In the genomic region with DNA sequence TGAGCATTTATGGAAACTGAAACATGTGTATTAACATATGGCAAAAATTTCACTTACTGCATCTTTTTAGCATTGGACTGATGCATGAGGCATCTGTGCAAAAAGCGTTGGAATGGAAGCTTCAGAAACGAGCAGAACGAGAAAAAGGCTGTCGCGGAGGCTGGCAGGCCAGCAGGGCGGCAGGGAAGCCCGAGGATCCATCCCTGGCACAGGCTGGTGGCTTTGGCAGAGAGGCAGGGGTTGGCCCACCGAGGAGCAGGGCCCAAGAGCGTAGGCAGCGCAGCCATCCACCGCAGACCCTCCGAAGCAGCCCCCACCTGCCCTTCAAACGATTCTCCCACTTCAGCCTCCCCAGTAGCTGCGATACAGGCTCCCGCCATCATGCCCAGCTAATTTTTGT, we compare ENCODE assay signal across 32 cellular contexts.
"Had no signal": no experiment of that assay in that cellular context is flagged by ENCODE, and none has a peak within 500 bp of the region (broad histone marks: within the 10 kb centered on the region; RNA-seq: fewer than 3 reads in every experiment).

No MANE protein-coding gene starts in this region.

- H3K4me1 ChIP-seq: ascending aorta had no signal

- H3K4me1 Mint-ChIP-seq: activated B cell treated with CpG ODN at 0.5 μM for 24 hours; activated CD4-positive, alpha-beta T cell treated with anti-CD3 and anti-CD28 coated beads, Interleukin-2, amount 10 ng/mL, durations not matched to agents 24 days and 14 days; activated naive CD4-positive, alpha-beta T cell treated with anti-CD3 and anti-CD28 coated beads, Interleukin-2, amount 10 ng/mL, durations not matched to agents 7 days and 5 days; activated naive CD4-positive, alpha-beta T cell treated with anti-CD3 and anti-CD28 coated beads, Interleukin-2, amount 50 U/mL, for 24 hours; activated naive CD8-positive, alpha-beta T cell treated with anti-CD3 and anti-CD28 coated beads, Interleukin-2, amount 10 ng/mL, durations not matched to agents 7 days and 5 days; activated naive CD8-positive, alpha-beta T cell treated with anti-CD3 and anti-CD28 coated beads, Interleukin-2, amount 50 U/mL, for 24 hours; activated T-helper 17 cell treated with anti-CD3 and anti-CD28 coated beads, Interleukin-2, amount 50 U/mL, for 72 hours; brain had no signal

- H3K9me3 ChIP-seq: ascending aorta had no signal

- H3K36me3 Mint-ChIP-seq: activated CD4-positive, alpha-beta memory T cell treated with anti-CD3 and anti-CD28 coated beads for 36 hours; activated naive CD4-positive, alpha-beta T cell treated with anti-CD3 and anti-CD28 coated beads, Interleukin-2, amount 10 ng/mL, durations not matched to agents 7 days and 5 days; activated naive CD4-positive, alpha-beta T cell treated with anti-CD3 and anti-CD28 coated beads, Interleukin-2, amount 50 U/mL, for 24 hours; activated naive CD8-positive, alpha-beta T cell; activated naive CD8-positive, alpha-beta T cell treated with anti-CD3 and anti-CD28 coated beads, Interleukin-2, amount 10 ng/mL, durations not matched to agents 7 days and 5 days; brain had no signal

- H3K4me3 ChIP-seq: ascending aorta, cardiac muscle cell had no signal

- H3K36me3 ChIP-seq: ascending aorta, cardiac muscle cell had no signal

- H3K27ac ChIP-seq: ascending aorta, cardiac muscle cell, VCaP had no signal

- H3K9me3 Mint-ChIP-seq: activated B cell treated with CpG ODN at 0.5 μM for 24 hours; activated CD4-positive, alpha-beta memory T cell treated with anti-CD3 and anti-CD28 coated beads for 36 hours; activated CD4-positive, alpha-beta T cell treated with anti-CD3 and anti-CD28 coated beads, Interleukin-2, amount 10 ng/mL, durations not matched to agents 24 days and 14 days; activated CD8-positive, alpha-beta T cell treated with anti-CD3 and anti-CD28 coated beads for 36 hours; activated naive CD4-positive, alpha-beta T cell treated with anti-CD3 and anti-CD28 coated beads, Interleukin-2, amount 10 ng/mL, durations not matched to agents 7 days and 5 days; activated naive CD4-positive, alpha-beta T cell treated with anti-CD3 and anti-CD28 coated beads, Interleukin-2, amount 50 U/mL, for 24 hours; activated naive CD8-positive, alpha-beta T cell treated with anti-CD3 and anti-CD28 coated beads, Interleukin-2, amount 10 ng/mL, durations not matched to agents 7 days and 5 days; activated naive CD8-positive, alpha-beta T cell treated with anti-CD3 and anti-CD28 coated beads, Interleukin-2, amount 50 U/mL, for 24 hours; activated T-cell treated with anti-CD3 and anti-CD28 coated beads, Interleukin-2, amount 50 U/mL, for 4 hours; activated T-cell treated with anti-CD3 and anti-CD28 coated beads, Interleukin-2, amount 50 U/mL, for 72 hours; activated T-helper 1 cell treated with anti-CD3 and anti-CD28 coated beads, Interleukin-12 subunit alpha, Interleukin-12 subunit beta, Interleukin-2, Interleukin-4 antibody, amounts not matched to agents 30 ng/mL and 10 ng/mL and 1 ng/mL, durations not matched to agents 14 hours and 24 hours and 36 hours; activated T-helper 17 cell treated with anti-CD3 and anti-CD28 coated beads, Interleukin-2, amount 50 U/mL, for 72 hours; T-helper 1 cell treated with Interleukin-12 subunit alpha and Interleukin-12 subunit beta and Interleukin-4 antibody, amounts not matched to agents 30 μg/mL and 1 μg/mL, for 36 hours; T-helper 2 cell treated with Interferon-gamma antibody and Interleukin-4, amounts not matched to agents 5 μg/mL and 100 μg/mL, for 36 hours had no signal

- H3K4me3 Mint-ChIP-seq: activated B cell treated with CpG ODN at 0.5 μM for 24 hours; activated CD4-positive, alpha-beta memory T cell treated with anti-CD3 and anti-CD28 coated beads for 36 hours; activated CD4-positive, alpha-beta T cell treated with anti-CD3 and anti-CD28 coated beads, Interleukin-2, amount 10 ng/mL, durations not matched to agents 24 days and 14 days; activated CD8-positive, alpha-beta T cell treated with anti-CD3 and anti-CD28 coated beads for 36 hours; activated naive CD4-positive, alpha-beta T cell treated with anti-CD3 and anti-CD28 coated beads, Interleukin-2, amount 10 ng/mL, durations not matched to agents 7 days and 5 days; activated naive CD4-positive, alpha-beta T cell treated with anti-CD3 and anti-CD28 coated beads, Interleukin-2, amount 50 U/mL, for 24 hours; activated naive CD8-positive, alpha-beta T cell; activated naive CD8-positive, alpha-beta T cell treated with anti-CD3 and anti-CD28 coated beads, Interleukin-2, amount 10 ng/mL, durations not matched to agents 7 days and 5 days; activated naive CD8-positive, alpha-beta T cell treated with anti-CD3 and anti-CD28 coated beads, Interleukin-2, amount 50 U/mL, for 24 hours; activated T-cell treated with anti-CD3 and anti-CD28 coated beads, Interleukin-2, amount 50 U/mL, for 4 hours; activated T-cell treated with anti-CD3 and anti-CD28 coated beads, Interleukin-2, amount 50 U/mL, for 72 hours; activated T-helper 1 cell treated with anti-CD3 and anti-CD28 coated beads, Interleukin-12 subunit alpha, Interleukin-12 subunit beta, Interleukin-2, Interleukin-4 antibody, amounts not matched to agents 30 ng/mL and 10 ng/mL and 1 ng/mL, durations not matched to agents 14 hours and 24 hours and 36 hours; activated T-helper 17 cell treated with anti-CD3 and anti-CD28 coated beads, Interleukin-2, amount 50 U/mL, for 72 hours; T-helper 1 cell treated with Interleukin-12 subunit alpha and Interleukin-12 subunit beta and Interleukin-4 antibody, amounts not matched to agents 30 μg/mL and 1 μg/mL, for 36 hours; T-helper 2 cell treated with Interferon-gamma antibody and Interleukin-4, amounts not matched to agents 5 μg/mL and 100 μg/mL, for 36 hours had no signal

- H3K27me3 ChIP-seq: ascending aorta, cardiac muscle cell had no signal

- H3K27ac Mint-ChIP-seq: activated B cell treated with CpG ODN at 0.5 μM for 24 hours; activated CD4-positive, alpha-beta memory T cell treated with anti-CD3 and anti-CD28 coated beads for 36 hours; activated CD4-positive, alpha-beta T cell treated with anti-CD3 and anti-CD28 coated beads, Interleukin-2, amount 10 ng/mL, durations not matched to agents 24 days and 14 days; activated CD8-positive, alpha-beta T cell treated with anti-CD3 and anti-CD28 coated beads for 36 hours; activated naive CD4-positive, alpha-beta T cell treated with anti-CD3 and anti-CD28 coated beads, Interleukin-2, amount 10 ng/mL, durations not matched to agents 7 days and 5 days; activated naive CD4-positive, alpha-beta T cell treated with anti-CD3 and anti-CD28 coated beads, Interleukin-2, amount 50 U/mL, for 24 hours; activated naive CD8-positive, alpha-beta T cell; activated naive CD8-positive, alpha-beta T cell treated with anti-CD3 and anti-CD28 coated beads, Interleukin-2, amount 10 ng/mL, durations not matched to agents 7 days and 5 days; activated naive CD8-positive, alpha-beta T cell treated with anti-CD3 and anti-CD28 coated beads, Interleukin-2, amount 50 U/mL, for 24 hours; activated T-cell treated with anti-CD3 and anti-CD28 coated beads, Interleukin-2, amount 50 U/mL, for 72 hours; activated T-helper 1 cell treated with anti-CD3 and anti-CD28 coated beads, Interleukin-12 subunit alpha, Interleukin-12 subunit beta, Interleukin-2, Interleukin-4 antibody, amounts not matched to agents 30 ng/mL and 10 ng/mL and 1 ng/mL, durations not matched to agents 14 hours and 24 hours and 36 hours; activated T-helper 17 cell treated with anti-CD3 and anti-CD28 coated beads, Interleukin-2, amount 50 U/mL, for 72 hours; T-helper 1 cell treated with Interleukin-12 subunit alpha and Interleukin-12 subunit beta and Interleukin-4 antibody, amounts not matched to agents 30 μg/mL and 1 μg/mL, for 36 hours; T-helper 2 cell treated with Interferon-gamma antibody and Interleukin-4, amounts not matched to agents 5 μg/mL and 100 μg/mL, for 36 hours had no signal

- DNase-seq: activated B cell treated with CpG ODN at 0.5 μM for 24 hours; activated CD4-positive, alpha-beta memory T cell treated with anti-CD3 and anti-CD28 coated beads for 36 hours; activated CD4-positive, alpha-beta T cell treated with anti-CD3 and anti-CD28 coated beads for 4 hours; activated CD4-positive, alpha-beta T cell treated with anti-CD3 and anti-CD28 coated beads, Interleukin-2, amount 10 ng/mL, durations not matched to agents 24 days and 14 days; activated CD4-positive, alpha-beta T cell treated with anti-CD3 and anti-CD28 coated beads, Interleukin-2, amount 50 U/mL, for 1 hour; activated CD4-positive, alpha-beta T cell treated with anti-CD3 and anti-CD28 coated beads, Interleukin-2, amount 50 U/mL, for 4 hours; activated CD4-positive, CD25-positive, alpha-beta regulatory T cell treated with anti-CD3 and anti-CD28 coated beads, Interleukin-2, amount 50 U/mL, for 72 hours; activated CD8-positive, alpha-beta memory T cell treated with anti-CD3 and anti-CD28 coated beads, Interleukin-2, amount 50 U/mL, for 4 hours; activated CD8-positive, alpha-beta T cell treated with anti-CD3 and anti-CD28 coated beads for 36 hours; activated effector memory CD4-positive, alpha-beta T cell treated with Interleukin-2 at 50 U/mL for 16 hours; activated gamma-delta T cell; activated naive CD4-positive, alpha-beta T cell treated with anti-CD3 and anti-CD28 coated beads, Interleukin-2, amount 10 ng/mL, durations not matched to agents 7 days and 5 days; activated naive CD4-positive, alpha-beta T cell treated with Interleukin-2 at 50 U/mL for 16 hours; activated naive CD8-positive, alpha-beta T cell treated with anti-CD3 and anti-CD28 coated beads, Interleukin-2, amount 10 ng/mL, durations not matched to agents 7 days and 5 days; activated naive CD8-positive, alpha-beta T cell treated with anti-CD3 and anti-CD28 coated beads, Interleukin-2, amount 50 U/mL, for 24 hours; activated T-cell treated with anti-CD3 and anti-CD28 coated beads for 4 hours; activated T-cell treated with anti-CD3 and anti-CD28 coated beads, Interleukin-2, amount 50 U/mL, for 1 hour; activated T-cell treated with anti-CD3 and anti-CD28 coated beads, Interleukin-2, amount 50 U/mL, for 4 hours; activated T-cell treated with anti-CD3 and anti-CD28 coated beads, Interleukin-2, amount 50 U/mL, for 72 hours; T-helper 1 cell; T-helper 2 cell; T-helper 9 cell had no signal

- ATAC-seq: activated CD8-positive, alpha-beta T cell treated with anti-CD3 and anti-CD28 coated beads for 36 hours; activated naive CD8-positive, alpha-beta T cell treated with anti-CD3 and anti-CD28 coated beads, Interleukin-2, amount 50 U/mL, for 24 hours; activated T-cell treated with anti-CD3 and anti-CD28 coated beads, Interleukin-2, amount 50 U/mL, for 4 hours; activated T-cell treated with anti-CD3 and anti-CD28 coated beads, Interleukin-2, amount 50 U/mL, for 72 hours; activated T-helper 17 cell treated with anti-CD3 and anti-CD28 coated beads, Interleukin-2, amount 50 U/mL, for 72 hours had no signal
